16 cellular contexts compared by ENCODE assay signal in genomic region chr14:30655124-30655523, GRCh38.
"Had no signal": no experiment of that assay in that cellular context is flagged by ENCODE, and none has a peak within 500 bp of the region (broad histone marks: within the 10 kb centered on the region; RNA-seq: fewer than 3 reads in every experiment).

No MANE protein-coding gene starts in this region.

- H3K4me1 ChIP-seq: body of pancreas, gastrocnemius medialis, heart right ventricle had no signal

- ATAC-seq: activated CD4-positive, CD25-positive, alpha-beta regulatory T cell treated with anti-CD3 and anti-CD28 coated beads, Interleukin-2, amount 50 U/mL, for 24 hours; body of pancreas; esophagus mucosa; gastrocnemius medialis had no signal

- H3K27me3 ChIP-seq: body of pancreas, gastrocnemius medialis, heart right ventricle, left lung, ovary, upper lobe of left lung had no signal

- H3K36me3 ChIP-seq: ovary had no signal

- H3K27ac Mint-ChIP-seq: endodermal cell had no signal

- H3K4me3 ChIP-seq: body of pancreas, gastrocnemius medialis, heart right ventricle, left lung, ovary, upper lobe of left lung had no signal

- H3K27ac ChIP-seq: body of pancreas, gastrocnemius medialis, heart right ventricle, left lung, ovary had no signal

- H3K9me3 Mint-ChIP-seq: endodermal cell, neural crest cell had no signal

- H3K4me1 Mint-ChIP-seq: endodermal cell, neural crest cell had no signal

- H3K4me3 Mint-ChIP-seq: endodermal cell, neural crest cell had no signal

- H3K9me3 ChIP-seq: body of pancreas, gastrocnemius medialis, heart right ventricle, left lung, ovary, upper lobe of left lung had no signal

- DNase-seq: activated naive CD4-positive, alpha-beta T cell treated with anti-CD3 and anti-CD28 coated beads, Interleukin-2, amount 50 U/mL, for 16 hours; body of pancreas; cerebellar nuclear complex; endodermal cell; gastrocnemius medialis; heart right ventricle; islet precursor cell; left lung; mesendoderm; ovary; stimulated activated CD4-positive, alpha-beta T cell treated with anti-CD3 and anti-CD28 coated beads, Interleukin-2, amount 100 ng/mL, for 48 hours; stimulated activated naive CD4-positive, alpha-beta T cell treated with Interleukin-2 at 50 U/mL for 16 hours; upper lobe of left lung had no signal
